ENCODE assay signal across 16 cellular contexts in the genomic region with DNA sequence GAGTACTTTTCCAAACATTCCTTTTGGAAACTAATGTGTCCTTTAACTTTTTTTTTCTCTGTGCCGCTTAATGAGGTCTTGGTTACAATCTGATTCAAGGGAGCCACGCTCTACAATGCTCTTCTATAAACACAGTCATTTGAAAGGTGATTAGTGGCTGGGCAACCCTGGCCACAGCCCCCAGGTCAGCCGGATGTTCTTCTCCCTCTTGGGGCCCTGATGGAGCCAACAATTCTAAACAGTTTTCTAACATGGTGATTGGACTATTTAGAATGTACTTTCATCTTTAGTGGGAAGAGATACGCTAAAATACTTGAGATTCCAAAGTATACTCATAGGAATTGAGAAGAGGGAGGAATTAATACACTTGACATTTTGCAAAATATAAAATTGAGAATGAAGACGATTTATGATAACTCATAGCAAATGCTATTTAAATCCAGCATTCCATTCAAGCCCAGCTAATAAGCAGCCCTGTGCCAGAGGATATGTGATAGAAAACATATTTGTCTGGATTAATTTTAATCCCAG.
A peak's percentile ranks its signal among the peaks of the same experiment; 100 is the strongest.
DNase-seq lines count a peak whose midpoint lies in the region; ATAC-seq, FAIRE-seq and TF ChIP-seq lines count a peak whose summit lies in the region.
"Had no signal": no experiment of that assay in that cellular context is flagged by ENCODE, and none has a peak within 500 bp of the region (broad histone marks: within the 10 kb centered on the region; RNA-seq: fewer than 3 reads in every experiment).

No MANE protein-coding gene starts in this region.

- H3K4me3 ChIP-seq in K562 (no peak overlapping the region), neural progenitor cell (no peak overlapping the region)
- H3K4me3 ChIP-seq: body of pancreas, left lung had no signal

- DNase-seq in COLO829 (ENCODE audit: low spot score) (peak; percentile 58), M059J (ENCODE audit: low read depth) (peak; percentile 64), K562 (ENCODE audit: extremely low read depth in 1 of 4, low spot score in 3 of 4) (no peak), neural progenitor cell (ENCODE audit: low spot score) (no peak)
- DNase-seq in stimulated activated naive CD8-positive, alpha-beta T cell treated with anti-CD3 and anti-CD28 coated beads, Interleukin-15, amount 100 ng/mL, for 72 hours: no peak
- DNase-seq in activated CD4-positive, alpha-beta T cell treated with anti-CD3 and anti-CD28 coated beads, Interleukin-2, amount 50 U/mL, for 1 hour: no peak
- DNase-seq: activated CD8-positive, alpha-beta memory T cell treated with anti-CD3 and anti-CD28 coated beads, Interleukin-2, amount 50 U/mL, for 4 hours; BE2C; body of pancreas; left lung; MV-4-11; NCI-H82; RPMI8226 had no signal

- H4K20me1 ChIP-seq in K562 (replicated peaks; ENCODE audit: control insufficient read depth, insufficient read depth, low read length) (no peaks in the 10 kb centered on the region), neural progenitor cell (ENCODE audit: low read depth) (no peaks in the 10 kb centered on the region)

- H3K9me3 Mint-ChIP-seq in neural progenitor cell: peaks cover 3% of the 10 kb centered on the region
- H3K9me3 Mint-ChIP-seq in stimulated activated naive CD8-positive, alpha-beta T cell treated with anti-CD3 and anti-CD28 coated beads, Interleukin-15, amount 100 ng/mL, for 72 hours: no peaks in the 10 kb centered on the region

- peaks cover 3% of the 10 kb centered on the region for H3F3A ChIP-seq in neural progenitor cell (ENCODE audit: low read depth)

- H3K36me3 Mint-ChIP-seq in neural progenitor cell: no peaks in the 10 kb centered on the region

- no peak for TF ChIP-seq EP300 in K562 (IDR thresholded peaks at IDR 0.05; ENCODE audit: low read length)

- H3K36me3 ChIP-seq in K562 (ENCODE audit: control insufficient read depth, insufficient read depth, low read length) (no peaks in the 10 kb centered on the region), neural progenitor cell (no peaks in the 10 kb centered on the region)
- H3K36me3 ChIP-seq: BE2C, left lung had no signal

- TF ChIP-seq POLR2A in K562 (conservative IDR thresholded peaks at IDR 0.05): no peak

- H3K4me3 Mint-ChIP-seq in neural progenitor cell: no peak overlapping the region
- H3K4me3 Mint-ChIP-seq in stimulated activated naive CD8-positive, alpha-beta T cell treated with anti-CD3 and anti-CD28 coated beads, Interleukin-15, amount 100 ng/mL, for 72 hours: no peak overlapping the region
- H3K4me3 Mint-ChIP-seq: T-helper 1 cell treated with Interleukin-12 subunit alpha and Interleukin-12 subunit beta and Interleukin-4 antibody, amounts not matched to agents 30 μg/mL and 1 μg/mL, for 36 hours had no signal

- 15% methylated on average over 5 of the region's 5 CpGs for WGBS in K562 (ENCODE audit: insufficient coverage, low coverage, missing lambda C conversion rate)

- CTCF ChIA-PET in K562 (lab: Yijun Ruan, JAX; ENCODE audit: low intra/inter-chr PET ratio): no interaction called here

- H3K79me2 ChIP-seq in K562 (ENCODE audit: control insufficient read depth, insufficient read depth, low read length) (no peaks in the 10 kb centered on the region), neural progenitor cell (ENCODE audit: low read depth) (no peaks in the 10 kb centered on the region)

- H3K27me3 ChIP-seq in K562 (ENCODE audit: control insufficient read depth in 2 of 2, insufficient read depth in 2 of 2, low read length in 2 of 2) (no peaks in the 10 kb centered on the region), neural progenitor cell (no peaks in the 10 kb centered on the region)
- H3K27me3 ChIP-seq: BE2C, body of pancreas, left lung had no signal

- no peaks in the 10 kb centered on the region for H3K9me1 ChIP-seq in K562 (ENCODE audit: control insufficient read depth, insufficient read depth, low read length)

- H3K27me3 Mint-ChIP-seq in neural progenitor cell (ENCODE audit: insufficient read depth, low read depth): peaks cover 4% of the 10 kb centered on the region
- peaks cover under 1% of the 10 kb centered on the region for H3K27me3 Mint-ChIP-seq in stimulated activated naive CD8-positive, alpha-beta T cell treated with anti-CD3 and anti-CD28 coated beads, Interleukin-15, amount 100 ng/mL, for 72 hours

- in situ Hi-C loops in K562 (cut with MboI): no loop called here

- ATAC-seq in K562: peak; percentile 77
- no peak for ATAC-seq in GM18517 (IDR thresholded peaks at IDR 0.05; ENCODE audit: unreplicated experiment)
- no peak for ATAC-seq in stimulated activated naive CD8-positive, alpha-beta T cell treated with anti-CD3 and anti-CD28 coated beads, Interleukin-15, amount 100 ng/mL, for 72 hours
- ATAC-seq in HG02571 (IDR thresholded peaks at IDR 0.05; ENCODE audit: unreplicated experiment): no peak
- ATAC-seq: body of pancreas, left lung had no signal

- H3K9me3 ChIP-seq in K562 (replicated peaks; ENCODE audit: control insufficient read depth, insufficient read depth, low read depth, low read length) (no peaks in the 10 kb centered on the region), neural progenitor cell (ENCODE audit: low read depth) (no peaks in the 10 kb centered on the region)
- H3K9me3 ChIP-seq: BE2C, body of pancreas, left lung had no signal

- TF ChIP-seq CTCF in K562 (IDR thresholded peaks at IDR 0.05 in 2 of 3, conservative IDR thresholded peaks at IDR 0.05 in 1 of 3; ENCODE audit: insufficient read depth in 2 of 3, low read depth in 1 of 3, low read length in 3 of 3) (no peak), neural progenitor cell (IDR thresholded peaks at IDR 0.05) (no peak)

- no peak overlapping the region for H3K4me2 ChIP-seq in K562 (ENCODE audit: insufficient read depth, low read length)
- no peak overlapping the region for H3K4me2 ChIP-seq in neural progenitor cell

- FAIRE-seq in K562 (lab: Jason Lieb, UNC): peak; percentile 19

- BruUV-seq in K562 (replicated peaks; lab: Mats Ljungman, UMichigan): no TSS peak

- H3K9ac ChIP-seq in K562 (ENCODE audit: insufficient read depth in 1 of 2, low read depth in 2 of 2, low read length in 2 of 2) (no peak overlapping the region), neural progenitor cell (no peak overlapping the region)

- H2AFZ ChIP-seq in K562 (ENCODE audit: low read depth, low read length) (peak overlapping the region; percentile 30; the same call in 1 of the 2 replicates), neural progenitor cell (replicated peaks) (peak overlapping the region; percentile 15)

- no peak for TF ChIP-seq RAD21 in K562 (CRISPR knock-in tag; conservative IDR thresholded peaks at IDR 0.05 in 1 of 2, IDR thresholded peaks at IDR 0.05 in 1 of 2)

- peaks cover 8% of the 10 kb centered on the region for H3K4me1 Mint-ChIP-seq in neural progenitor cell
- H3K4me1 Mint-ChIP-seq in stimulated activated naive CD8-positive, alpha-beta T cell treated with anti-CD3 and anti-CD28 coated beads, Interleukin-15, amount 100 ng/mL, for 72 hours: no peaks in the 10 kb centered on the region

- POLR2A ChIA-PET in K562 (lab: Yijun Ruan, JAX): no interaction called here

- H3K4me1 ChIP-seq in K562 (replicated peaks in 1 of 2; ENCODE audit: control insufficient read depth in 2 of 2, insufficient read depth in 2 of 2, low read length in 2 of 2) (no peaks in the 10 kb centered on the region; a peak in 1 of 5 replicates), neural progenitor cell (peaks cover 8% of the 10 kb centered on the region)
- H3K4me1 ChIP-seq: BE2C, body of pancreas had no signal

- intact Hi-C loops in K562 (cut with micrococcal nuclease): no loop called here

- H3K27ac Mint-ChIP-seq in neural progenitor cell: peak overlapping the region; percentile 51
- H3K27ac Mint-ChIP-seq in stimulated activated naive CD8-positive, alpha-beta T cell treated with anti-CD3 and anti-CD28 coated beads, Interleukin-15, amount 100 ng/mL, for 72 hours: no peak overlapping the region
- H3K27ac Mint-ChIP-seq: T-helper 1 cell treated with Interleukin-12 subunit alpha and Interleukin-12 subunit beta and Interleukin-4 antibody, amounts not matched to agents 30 μg/mL and 1 μg/mL, for 36 hours had no signal

- no peak overlapping the region for H3K27ac ChIP-seq in K562 (ENCODE audit: extremely low read depth, low read depth, low read length)
- no peak overlapping the region for H3K27ac ChIP-seq in neural progenitor cell
- H3K27ac ChIP-seq: body of pancreas, left lung had no signal

TF ChIP-seq in K562, 482 proteins besides CTCF, POLR2A, EP300 and RAD21:
- TF ChIP-seq ETV6 (IDR thresholded peaks at IDR 0.05; ENCODE audit: borderline replicate concordance in 1 of 2, low read depth in 2 of 2, low read length in 1 of 2) (no peak), ETV6 (CRISPR knock-in tag; IDR thresholded peaks at IDR 0.05; ENCODE audit: borderline replicate concordance) (no peak), ETV1 (tag; conservative IDR thresholded peaks at IDR 0.05; ENCODE audit: low read depth) (0 out of 2 replicates have a peak, but pooled peaks have one; percentile 7)

Comparison
In these comparisons a context has a peak if more than half of its experiments do, and no peak if none do; other contexts are left out.
1. DNase-seq: peak in COLO829 (single experiment) and M059J (single experiment); none in K562 (0 of 4), neural progenitor cell (single experiment), stimulated activated naive CD8-positive, alpha-beta T cell treated with anti-CD3 and anti-CD28 coated beads, Interleukin-15, amount 100 ng/mL, for 72 hours (0 of 2) and activated CD4-positive, alpha-beta T cell treated with anti-CD3 and anti-CD28 coated beads, Interleukin-2, amount 50 U/mL, for 1 hour (single experiment).